8 cellular contexts compared by ENCODE assay signal in the genomic region with DNA sequence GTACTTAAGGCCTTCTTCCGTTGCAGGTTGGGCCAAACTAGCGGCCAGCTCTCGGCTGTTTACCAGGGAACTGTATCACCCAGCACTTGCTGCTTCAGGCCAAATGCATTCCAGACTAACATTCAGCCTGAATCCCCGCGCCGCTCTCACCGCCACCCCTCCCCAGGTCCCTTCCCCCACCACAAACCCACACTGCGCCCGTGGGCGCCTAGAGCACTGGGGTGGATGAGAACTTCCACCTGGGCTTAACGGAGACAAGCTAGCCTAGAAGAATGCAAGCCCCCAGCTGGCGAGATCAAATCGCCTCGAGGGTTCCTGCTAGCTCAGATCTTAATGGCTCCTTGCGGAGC. TPM values are rescaled to one million over a fixed set of nuclear protein-coding genes. Genes with fewer than 3 reads are reported as not detected.
A peak's percentile ranks its signal among the peaks of the same experiment; 100 is the strongest.
DNase-seq lines count a peak whose midpoint lies in the region; ATAC-seq and TF ChIP-seq lines count a peak whose summit lies in the region.

No MANE protein-coding gene starts in this region.

- H3K27me3 Mint-ChIP-seq in CD4-positive, alpha-beta T cell, result no peaks in the 10 kb centered on the region
- H3K27me3 Mint-ChIP-seq in activated naive CD8-positive, alpha-beta T cell treated with anti-CD3 and anti-CD28 coated beads for 36 hours, result no peaks in the 10 kb centered on the region

- H3K4me3 Mint-ChIP-seq in CD4-positive, alpha-beta T cell, result peak overlapping the region; percentile 92
- H3K4me3 Mint-ChIP-seq in activated naive CD8-positive, alpha-beta T cell treated with anti-CD3 and anti-CD28 coated beads for 36 hours, result peak overlapping the region; percentile 92

- H3K27ac Mint-ChIP-seq in CD4-positive, alpha-beta T cell, result peak overlapping the region; percentile 83
- peak overlapping the region; percentile 83 for H3K27ac Mint-ChIP-seq in activated naive CD8-positive, alpha-beta T cell treated with anti-CD3 and anti-CD28 coated beads for 36 hours

- H3K27ac ChIP-seq in CD4-positive, alpha-beta T cell (ENCODE audit: low read depth, low read length), result peak overlapping the region; percentile 60
- H3K27ac ChIP-seq in heart right ventricle, result peak overlapping the region; percentile 87 to 98 (median 95)

- H3K9me3 Mint-ChIP-seq in CD4-positive, alpha-beta T cell, result no peaks in the 10 kb centered on the region
- H3K9me3 Mint-ChIP-seq in activated naive CD8-positive, alpha-beta T cell treated with anti-CD3 and anti-CD28 coated beads for 36 hours, result no peaks in the 10 kb centered on the region

- H3K4me1 ChIP-seq in heart right ventricle, result peaks cover 0 to 46% (median 30%) of the 10 kb centered on the region in 9 donors

- no peaks in the 10 kb centered on the region for H3K36me3 ChIP-seq in heart right ventricle

- POLR2A ChIA-PET in CD4-positive, alpha-beta T cell (lab: Charles Lee), result interaction anchor here (0.6 to 3.1 kb wide), 3 partner anchors 10 to 17 kb away, joined by 4 to 11 read pairs (median 11); no protein-coding TSS in a partner anchor

- H3K4me1 Mint-ChIP-seq in CD4-positive, alpha-beta T cell (ENCODE audit: low read depth), result peaks cover 38% of the 10 kb centered on the region
- peaks cover 23% of the 10 kb centered on the region for H3K4me1 Mint-ChIP-seq in activated naive CD8-positive, alpha-beta T cell treated with anti-CD3 and anti-CD28 coated beads for 36 hours

- no peak for TF ChIP-seq CTCF in CD4-positive, alpha-beta T cell (IDR thresholded peaks at IDR 0.05)
- no peak for TF ChIP-seq CTCF in heart right ventricle (IDR thresholded peaks at IDR 0.05)

- no peaks in the 10 kb centered on the region for H3K9me3 ChIP-seq in CD4-positive, alpha-beta T cell (ENCODE audit: control insufficient read depth, low read length)
- peaks cover 0 to 8% (median 0%) of the 10 kb centered on the region in 11 donors for H3K9me3 ChIP-seq in heart right ventricle

- CTCF ChIA-PET in CD4-positive, alpha-beta T cell (lab: Charles Lee), result interaction anchor here (0.7 to 2.6 kb wide), 9 partner anchors 9 to 168 kb away, joined by 3 to 12 read pairs (median 4); no protein-coding TSS in a partner anchor

- DNase-seq in CD4-positive, alpha-beta T cell, result no peak
- no peak for DNase-seq in activated naive CD8-positive, alpha-beta T cell treated with anti-CD3 and anti-CD28 coated beads for 36 hours
- DNase-seq in heart right ventricle (peak; percentile 39 to 53), posterior cingulate gyrus (peak in 8 of 10 donors; percentile 24 to 88 (median 31)), SIG-M5 treated with dmso at 0.1 percent for 504 hours (lab: John Stamatoyannopoulos, UW; ENCODE audit: unreplicated experiment) (no peak)

- no peak for ATAC-seq in CD4-positive, alpha-beta T cell (ENCODE audit: poor library complexity)
- ATAC-seq in HG03064 (IDR thresholded peaks at IDR 0.05; ENCODE audit: low read depth, unreplicated experiment), result peak; percentile 22
- ATAC-seq in heart right ventricle, result peak; percentile 21 to 60 (median 54)
- ATAC-seq in GM21390 (IDR thresholded peaks at IDR 0.05; ENCODE audit: unreplicated experiment), result no peak
- no peak for ATAC-seq in HG03520 (IDR thresholded peaks at IDR 0.05; ENCODE audit: unreplicated experiment)

- intact Hi-C loops in CD4-positive, alpha-beta T cell (cut with DNase I, micrococcal nuclease), result loop anchor here (5.0 to 10.0 kb wide), 3 partner anchors 223 to 607 kb away; a partner anchor contains a TSS
- intact Hi-C loops in heart right ventricle (cut with DNase I), result loop anchor here in 4 of 10 donors (5.0 to 10.0 kb wide), 5 partner anchors 93 to 493 kb away; no protein-coding TSS in a partner anchor
- intact Hi-C loops in posterior cingulate gyrus (cut with DNase I), result loop anchor here (2.0 kb wide), 1 partner anchor 17 kb away; no protein-coding TSS in a partner anchor

- peaks cover 5% of the 10 kb centered on the region for H3K36me3 Mint-ChIP-seq in CD4-positive, alpha-beta T cell (ENCODE audit: low read depth)
- H3K36me3 Mint-ChIP-seq in activated naive CD8-positive, alpha-beta T cell treated with anti-CD3 and anti-CD28 coated beads for 36 hours, result no peaks in the 10 kb centered on the region

- WGBS in heart right ventricle, 2 donors, result 0 to 1% methylated on average over 15 of the region's 15 CpGs

- peak overlapping the region; percentile 59 to 96 (median 75) for H3K4me3 ChIP-seq in heart right ventricle

- no peaks in the 10 kb centered on the region for H3K27me3 ChIP-seq in CD4-positive, alpha-beta T cell (ENCODE audit: control insufficient read depth, insufficient read depth, low read length)
- no peaks in the 10 kb centered on the region for H3K27me3 ChIP-seq in heart right ventricle

RNA-seq across cellular contexts. Expression of a gene that starts 0.6 kb away (rescaled TPM):
- total RNA-seq in CD4-positive, alpha-beta T cell, result 1 to 10 TPM; 7.7 to 8.6 TPM
- 1 to 10 TPM; 8.6 to 9.0 TPM for total RNA-seq in activated naive CD8-positive, alpha-beta T cell treated with anti-CD3 and anti-CD28 coated beads for 36 hours
- total RNA-seq in heart right ventricle, result 10 to 100 TPM; 44.3 to 62.8 (median 59.1) TPM
- polyA plus RNA-seq in heart right ventricle, result 10 to 100 TPM in 1 of 2 donors, 1 to 10 TPM in 1; 9.3 to 21.7 TPM

RNA-seq across cellular contexts. Expression of a gene that starts 33.7 kb away (rescaled TPM):
- total RNA-seq in CD4-positive, alpha-beta T cell, result not detected
- not detected for total RNA-seq in activated naive CD8-positive, alpha-beta T cell treated with anti-CD3 and anti-CD28 coated beads for 36 hours
- total RNA-seq in heart right ventricle, result not detected
- not detected for polyA plus RNA-seq in heart right ventricle

RNA-seq across cellular contexts. Expression of a gene that starts 53.3 kb away (rescaled TPM):
- total RNA-seq in CD4-positive, alpha-beta T cell, result not detected
- total RNA-seq in activated naive CD8-positive, alpha-beta T cell treated with anti-CD3 and anti-CD28 coated beads for 36 hours, result not detected
- not detected for total RNA-seq in heart right ventricle
- polyA plus RNA-seq in heart right ventricle, result not detected

Comparison
In these comparisons a context has a peak if more than half of its experiments do, and no peak if none do; other contexts are left out.
1. ATAC-seq: peak in HG03064 (single experiment) and heart right ventricle (8 of 8); none in CD4-positive, alpha-beta T cell (single experiment), GM21390 (single experiment) and HG03520 (single experiment).
2. DNase-seq: peak in heart right ventricle (2 of 2) and posterior cingulate gyrus (8 of 10); none in CD4-positive, alpha-beta T cell (0 of 10), activated naive CD8-positive, alpha-beta T cell treated with anti-CD3 and anti-CD28 coated beads for 36 hours (single experiment) and SIG-M5 treated with dmso at 0.1 percent for 504 hours (single experiment).
3. RNA of a gene that starts 0.6 kb away (total RNA-seq): 44.3 to 62.8 TPM in heart right ventricle; 8.6 to 9.0 TPM in activated naive CD8-positive, alpha-beta T cell treated with anti-CD3 and anti-CD28 coated beads for 36 hours and 7.7 to 8.6 TPM in CD4-positive, alpha-beta T cell; every median in the first group is over 4 times any median in the second.